ENCODE assay signal across 1 cellular context in the genomic region with DNA sequence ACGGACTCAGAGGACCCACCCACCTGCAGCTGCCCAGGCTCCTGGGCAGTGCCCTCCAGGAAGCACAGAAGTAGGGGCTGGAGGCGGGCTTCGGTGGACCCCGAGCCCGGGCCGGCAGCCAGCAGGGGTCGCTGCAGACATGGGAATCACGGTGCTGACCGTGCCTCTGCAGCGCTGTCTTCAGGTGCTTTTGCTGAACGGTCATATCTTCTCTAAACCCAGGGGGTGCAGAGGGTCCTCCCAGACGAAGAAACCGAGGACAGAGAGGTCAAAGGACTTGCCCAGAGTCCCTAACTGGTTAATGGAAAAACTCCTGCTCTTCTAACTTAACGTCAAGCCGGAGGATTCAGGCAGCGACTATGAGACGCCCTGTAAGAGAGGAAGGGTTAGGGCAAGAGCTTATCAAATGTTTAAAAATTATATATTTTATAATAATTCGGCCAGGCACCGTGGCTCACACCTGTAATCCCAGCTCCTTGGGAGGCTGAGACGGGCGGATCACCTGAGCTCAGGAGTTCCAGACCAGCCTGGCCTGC.
TF ChIP-seq lines count a peak whose summit lies in the region.

No MANE protein-coding gene starts in this region.

TF ChIP-seq in K562, 482 proteins besides CTCF, POLR2A, EP300 and RAD21 (continued from another document):
- TF ChIP-seq, protein P1, sequence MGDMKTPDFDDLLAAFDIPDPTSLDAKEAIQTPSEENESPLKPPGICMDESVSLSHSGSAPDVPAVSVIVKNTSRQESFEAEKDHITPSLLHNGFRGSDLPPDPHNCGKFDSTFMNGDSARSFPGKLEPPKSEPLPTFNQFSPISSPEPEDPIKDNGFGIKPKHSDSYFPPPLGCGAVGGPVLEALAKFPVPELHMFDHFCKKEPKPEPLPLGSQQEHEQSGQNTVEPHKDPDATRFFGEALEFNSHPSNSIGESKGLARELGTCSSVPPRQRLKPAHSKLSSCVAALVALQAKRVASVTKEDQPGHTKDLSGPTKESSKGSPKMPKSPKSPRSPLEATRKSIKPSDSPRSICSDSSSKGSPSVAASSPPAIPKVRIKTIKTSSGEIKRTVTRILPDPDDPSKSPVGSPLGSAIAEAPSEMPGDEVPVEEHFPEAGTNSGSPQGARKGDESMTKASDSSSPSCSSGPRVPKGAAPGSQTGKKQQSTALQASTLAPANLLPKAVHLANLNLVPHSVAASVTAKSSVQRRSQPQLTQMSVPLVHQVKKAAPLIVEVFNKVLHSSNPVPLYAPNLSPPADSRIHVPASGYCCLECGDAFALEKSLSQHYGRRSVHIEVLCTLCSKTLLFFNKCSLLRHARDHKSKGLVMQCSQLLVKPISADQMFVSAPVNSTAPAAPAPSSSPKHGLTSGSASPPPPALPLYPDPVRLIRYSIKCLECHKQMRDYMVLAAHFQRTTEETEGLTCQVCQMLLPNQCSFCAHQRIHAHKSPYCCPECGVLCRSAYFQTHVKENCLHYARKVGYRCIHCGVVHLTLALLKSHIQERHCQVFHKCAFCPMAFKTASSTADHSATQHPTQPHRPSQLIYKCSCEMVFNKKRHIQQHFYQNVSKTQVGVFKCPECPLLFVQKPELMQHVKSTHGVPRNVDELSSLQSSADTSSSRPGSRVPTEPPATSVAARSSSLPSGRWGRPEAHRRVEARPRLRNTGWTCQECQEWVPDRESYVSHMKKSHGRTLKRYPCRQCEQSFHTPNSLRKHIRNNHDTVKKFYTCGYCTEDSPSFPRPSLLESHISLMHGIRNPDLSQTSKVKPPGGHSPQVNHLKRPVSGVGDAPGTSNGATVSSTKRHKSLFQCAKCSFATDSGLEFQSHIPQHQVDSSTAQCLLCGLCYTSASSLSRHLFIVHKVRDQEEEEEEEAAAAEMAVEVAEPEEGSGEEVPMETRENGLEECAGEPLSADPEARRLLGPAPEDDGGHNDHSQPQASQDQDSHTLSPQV (IDR thresholded peaks at IDR 0.05) = peak; percentile 67
- TF ChIP-seq, protein P2, sequence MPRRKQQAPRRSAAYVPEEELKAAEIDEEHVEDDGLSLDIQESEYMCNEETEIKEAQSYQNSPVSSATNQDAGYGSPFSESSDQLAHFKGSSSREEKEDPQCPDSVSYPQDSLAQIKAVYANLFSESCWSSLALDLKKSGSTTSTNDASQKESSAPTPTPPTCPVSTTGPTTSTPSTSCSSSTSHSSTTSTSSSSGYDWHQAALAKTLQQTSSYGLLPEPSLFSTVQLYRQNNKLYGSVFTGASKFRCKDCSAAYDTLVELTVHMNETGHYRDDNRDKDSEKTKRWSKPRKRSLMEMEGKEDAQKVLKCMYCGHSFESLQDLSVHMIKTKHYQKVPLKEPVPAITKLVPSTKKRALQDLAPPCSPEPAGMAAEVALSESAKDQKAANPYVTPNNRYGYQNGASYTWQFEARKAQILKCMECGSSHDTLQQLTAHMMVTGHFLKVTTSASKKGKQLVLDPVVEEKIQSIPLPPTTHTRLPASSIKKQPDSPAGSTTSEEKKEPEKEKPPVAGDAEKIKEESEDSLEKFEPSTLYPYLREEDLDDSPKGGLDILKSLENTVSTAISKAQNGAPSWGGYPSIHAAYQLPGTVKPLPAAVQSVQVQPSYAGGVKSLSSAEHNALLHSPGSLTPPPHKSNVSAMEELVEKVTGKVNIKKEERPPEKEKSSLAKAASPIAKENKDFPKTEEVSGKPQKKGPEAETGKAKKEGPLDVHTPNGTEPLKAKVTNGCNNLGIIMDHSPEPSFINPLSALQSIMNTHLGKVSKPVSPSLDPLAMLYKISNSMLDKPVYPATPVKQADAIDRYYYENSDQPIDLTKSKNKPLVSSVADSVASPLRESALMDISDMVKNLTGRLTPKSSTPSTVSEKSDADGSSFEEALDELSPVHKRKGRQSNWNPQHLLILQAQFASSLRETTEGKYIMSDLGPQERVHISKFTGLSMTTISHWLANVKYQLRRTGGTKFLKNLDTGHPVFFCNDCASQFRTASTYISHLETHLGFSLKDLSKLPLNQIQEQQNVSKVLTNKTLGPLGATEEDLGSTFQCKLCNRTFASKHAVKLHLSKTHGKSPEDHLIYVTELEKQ (CRISPR knock-in tag; IDR thresholded peaks at IDR 0.05) = no peak
- TF ChIP-seq EGR1 (conservative IDR thresholded peaks at IDR 0.05) = peak; percentile 27; the same call in 1 of the 2 replicates
- TF ChIP-seq ZNF431 (CRISPR knock-in tag; IDR thresholded peaks at IDR 0.05) = no peak
- TF ChIP-seq, protein P3, sequence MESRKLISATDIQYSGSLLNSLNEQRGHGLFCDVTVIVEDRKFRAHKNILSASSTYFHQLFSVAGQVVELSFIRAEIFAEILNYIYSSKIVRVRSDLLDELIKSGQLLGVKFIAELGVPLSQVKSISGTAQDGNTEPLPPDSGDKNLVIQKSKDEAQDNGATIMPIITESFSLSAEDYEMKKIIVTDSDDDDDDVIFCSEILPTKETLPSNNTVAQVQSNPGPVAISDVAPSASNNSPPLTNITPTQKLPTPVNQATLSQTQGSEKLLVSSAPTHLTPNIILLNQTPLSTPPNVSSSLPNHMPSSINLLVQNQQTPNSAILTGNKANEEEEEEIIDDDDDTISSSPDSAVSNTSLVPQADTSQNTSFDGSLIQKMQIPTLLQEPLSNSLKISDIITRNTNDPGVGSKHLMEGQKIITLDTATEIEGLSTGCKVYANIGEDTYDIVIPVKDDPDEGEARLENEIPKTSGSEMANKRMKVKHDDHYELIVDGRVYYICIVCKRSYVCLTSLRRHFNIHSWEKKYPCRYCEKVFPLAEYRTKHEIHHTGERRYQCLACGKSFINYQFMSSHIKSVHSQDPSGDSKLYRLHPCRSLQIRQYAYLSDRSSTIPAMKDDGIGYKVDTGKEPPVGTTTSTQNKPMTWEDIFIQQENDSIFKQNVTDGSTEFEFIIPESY (CRISPR knock-in tag; IDR thresholded peaks at IDR 0.05) = 0 out of 2 replicates have a peak, but pooled peaks have one; percentile 17
- TF ChIP-seq BHLHE40 (IDR thresholded peaks at IDR 0.05; ENCODE audit: low read length) = 0 out of 2 replicates have a peak, but pooled peaks have one; percentile 12
- TF ChIP-seq, protein P4, sequence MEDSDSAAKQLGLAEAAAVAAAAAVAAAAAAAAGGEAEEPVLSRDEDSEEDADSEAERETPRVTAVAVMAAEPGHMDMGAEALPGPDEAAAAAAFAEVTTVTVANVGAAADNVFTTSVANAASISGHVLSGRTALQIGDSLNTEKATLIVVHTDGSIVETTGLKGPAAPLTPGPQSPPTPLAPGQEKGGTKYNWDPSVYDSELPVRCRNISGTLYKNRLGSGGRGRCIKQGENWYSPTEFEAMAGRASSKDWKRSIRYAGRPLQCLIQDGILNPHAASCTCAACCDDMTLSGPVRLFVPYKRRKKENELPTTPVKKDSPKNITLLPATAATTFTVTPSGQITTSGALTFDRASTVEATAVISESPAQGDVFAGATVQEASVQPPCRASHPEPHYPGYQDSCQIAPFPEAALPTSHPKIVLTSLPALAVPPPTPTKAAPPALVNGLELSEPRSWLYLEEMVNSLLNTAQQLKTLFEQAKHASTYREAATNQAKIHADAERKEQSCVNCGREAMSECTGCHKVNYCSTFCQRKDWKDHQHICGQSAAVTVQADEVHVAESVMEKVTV (CRISPR knock-in tag; IDR thresholded peaks at IDR 0.05) = peak; percentile 66
- peak; percentile 35; the same call in 1 of the 2 replicates for TF ChIP-seq ZNF384 (IDR thresholded peaks at IDR 0.05; ENCODE audit: low read depth, low read length)
- TF ChIP-seq, protein P5, sequence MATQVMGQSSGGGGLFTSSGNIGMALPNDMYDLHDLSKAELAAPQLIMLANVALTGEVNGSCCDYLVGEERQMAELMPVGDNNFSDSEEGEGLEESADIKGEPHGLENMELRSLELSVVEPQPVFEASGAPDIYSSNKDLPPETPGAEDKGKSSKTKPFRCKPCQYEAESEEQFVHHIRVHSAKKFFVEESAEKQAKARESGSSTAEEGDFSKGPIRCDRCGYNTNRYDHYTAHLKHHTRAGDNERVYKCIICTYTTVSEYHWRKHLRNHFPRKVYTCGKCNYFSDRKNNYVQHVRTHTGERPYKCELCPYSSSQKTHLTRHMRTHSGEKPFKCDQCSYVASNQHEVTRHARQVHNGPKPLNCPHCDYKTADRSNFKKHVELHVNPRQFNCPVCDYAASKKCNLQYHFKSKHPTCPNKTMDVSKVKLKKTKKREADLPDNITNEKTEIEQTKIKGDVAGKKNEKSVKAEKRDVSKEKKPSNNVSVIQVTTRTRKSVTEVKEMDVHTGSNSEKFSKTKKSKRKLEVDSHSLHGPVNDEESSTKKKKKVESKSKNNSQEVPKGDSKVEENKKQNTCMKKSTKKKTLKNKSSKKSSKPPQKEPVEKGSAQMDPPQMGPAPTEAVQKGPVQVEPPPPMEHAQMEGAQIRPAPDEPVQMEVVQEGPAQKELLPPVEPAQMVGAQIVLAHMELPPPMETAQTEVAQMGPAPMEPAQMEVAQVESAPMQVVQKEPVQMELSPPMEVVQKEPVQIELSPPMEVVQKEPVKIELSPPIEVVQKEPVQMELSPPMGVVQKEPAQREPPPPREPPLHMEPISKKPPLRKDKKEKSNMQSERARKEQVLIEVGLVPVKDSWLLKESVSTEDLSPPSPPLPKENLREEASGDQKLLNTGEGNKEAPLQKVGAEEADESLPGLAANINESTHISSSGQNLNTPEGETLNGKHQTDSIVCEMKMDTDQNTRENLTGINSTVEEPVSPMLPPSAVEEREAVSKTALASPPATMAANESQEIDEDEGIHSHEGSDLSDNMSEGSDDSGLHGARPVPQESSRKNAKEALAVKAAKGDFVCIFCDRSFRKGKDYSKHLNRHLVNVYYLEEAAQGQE (CRISPR knock-in tag; IDR thresholded peaks at IDR 0.05; ENCODE audit: low read depth) = no peak
- TF ChIP-seq SMC3 (conservative IDR thresholded peaks at IDR 0.05; ENCODE audit: insufficient read depth, low read depth, low read length) = peak; percentile 75
- TF ChIP-seq DACH1 (IDR thresholded peaks at IDR 0.05; ENCODE audit: partially characterized antibody) = no peak
- TF ChIP-seq CC2D1A (IDR thresholded peaks at IDR 0.05) = peak; percentile 86
- peak; percentile 56; the same call in 1 of the 2 replicates for TF ChIP-seq CTBP1 (IDR thresholded peaks at IDR 0.05; ENCODE audit: borderline replicate concordance)
- peak; percentile 77; the same call in 1 of the 2 replicates for TF ChIP-seq ARID2 (IDR thresholded peaks at IDR 0.05)
- 0 out of 2 replicates have a peak, but pooled peaks have one; percentile 52 for TF ChIP-seq HDGF (IDR thresholded peaks at IDR 0.05)
- TF ChIP-seq STAT5B (CRISPR knock-in tag; IDR thresholded peaks at IDR 0.05) = no peak
- TF ChIP-seq KLF1 (tag; IDR thresholded peaks at IDR 0.05) = no peak
- TF ChIP-seq MTA3 (IDR thresholded peaks at IDR 0.05; ENCODE audit: borderline replicate concordance) = peak; percentile 84; the same call in 1 of the 2 replicates
- TF ChIP-seq ARNT (IDR thresholded peaks at IDR 0.05) = 0 out of 4 replicates have a peak, but pooled peaks of 1 of the 2 experiments have one; percentile 2
